18 cellular contexts compared by ENCODE assay signal in genomic region chr10:59839576-59839975, GRCh38.
DNase-seq lines count a peak whose midpoint lies in the region; ATAC-seq and TF ChIP-seq lines count a peak whose summit lies in the region.
"Had no signal": no experiment of that assay in that cellular context is flagged by ENCODE, and none has a peak within 500 bp of the region (broad histone marks: within the 10 kb centered on the region; RNA-seq: fewer than 3 reads in every experiment).

No MANE protein-coding gene starts in this region.

- H3K4me1 Mint-ChIP-seq in activated naive CD8-positive, alpha-beta T cell treated with anti-CD3 and anti-CD28 coated beads for 36 hours, result peaks cover 19% of the 10 kb centered on the region
- H3K4me1 Mint-ChIP-seq in activated naive CD8-positive, alpha-beta T cell treated with anti-CD3 and anti-CD28 coated beads, Interleukin-2, amount 50 U/mL, for 24 hours, result peaks cover 22% of the 10 kb centered on the region

- no peak for DNase-seq in activated naive CD8-positive, alpha-beta T cell treated with anti-CD3 and anti-CD28 coated beads for 36 hours
- DNase-seq in activated naive CD8-positive, alpha-beta T cell treated with anti-CD3 and anti-CD28 coated beads, Interleukin-2, amount 50 U/mL, for 24 hours, result no peak
- DNase-seq in RPMI7951 (ENCODE audit: low read depth), result peak; percentile 40
- peak; percentile 10 for DNase-seq in fibroblast of the aortic adventitia (ENCODE audit: low read depth)
- DNase-seq in COLO668 (lab: John Stamatoyannopoulos, UW; ENCODE audit: unreplicated experiment), result no peak
- DNase-seq: activated CD4-positive, alpha-beta T cell treated with anti-CD3 and anti-CD28 coated beads for 1 hour; activated CD8-positive, alpha-beta memory T cell treated with anti-CD3 and anti-CD28 coated beads, Interleukin-2, amount 50 U/mL, for 48 hours; colonic mucosa; DMS 273 treated with DMSO at 0.1 percent for 48 hours; NCI-H446; nucleus accumbens had no signal

- peak overlapping the region; percentile 30 for H3K27ac Mint-ChIP-seq in activated naive CD8-positive, alpha-beta T cell treated with anti-CD3 and anti-CD28 coated beads for 36 hours
- no peak overlapping the region for H3K27ac Mint-ChIP-seq in activated naive CD8-positive, alpha-beta T cell treated with anti-CD3 and anti-CD28 coated beads, Interleukin-2, amount 50 U/mL, for 24 hours

- no peaks in the 10 kb centered on the region for H3K27me3 Mint-ChIP-seq in activated naive CD8-positive, alpha-beta T cell treated with anti-CD3 and anti-CD28 coated beads for 36 hours
- no peaks in the 10 kb centered on the region for H3K27me3 Mint-ChIP-seq in activated naive CD8-positive, alpha-beta T cell treated with anti-CD3 and anti-CD28 coated beads, Interleukin-2, amount 50 U/mL, for 24 hours

- H3K9me3 Mint-ChIP-seq in activated naive CD8-positive, alpha-beta T cell treated with anti-CD3 and anti-CD28 coated beads for 36 hours, result no peaks in the 10 kb centered on the region
- H3K9me3 Mint-ChIP-seq in activated naive CD8-positive, alpha-beta T cell treated with anti-CD3 and anti-CD28 coated beads, Interleukin-2, amount 50 U/mL, for 24 hours, result no peaks in the 10 kb centered on the region
- H3K9me3 Mint-ChIP-seq: activated naive CD4-positive, alpha-beta T cell treated with anti-CD3 and anti-CD28 coated beads, Interleukin-2, amount 50 U/mL, for 72 hours had no signal

- no peak overlapping the region for H3K4me3 ChIP-seq in fibroblast of the aortic adventitia (ENCODE audit: low read depth, low read length)
- H3K4me3 ChIP-seq: colonic mucosa, lung, smooth muscle cell had no signal

- no peak overlapping the region for H3K4me3 Mint-ChIP-seq in activated naive CD8-positive, alpha-beta T cell treated with anti-CD3 and anti-CD28 coated beads for 36 hours
- H3K4me3 Mint-ChIP-seq in activated naive CD8-positive, alpha-beta T cell treated with anti-CD3 and anti-CD28 coated beads, Interleukin-2, amount 50 U/mL, for 24 hours, result no peak overlapping the region

- H3K36me3 Mint-ChIP-seq in activated naive CD8-positive, alpha-beta T cell treated with anti-CD3 and anti-CD28 coated beads for 36 hours, result peaks cover 51% of the 10 kb centered on the region
- H3K36me3 Mint-ChIP-seq in activated naive CD8-positive, alpha-beta T cell treated with anti-CD3 and anti-CD28 coated beads, Interleukin-2, amount 50 U/mL, for 24 hours (ENCODE audit: low read depth), result peaks cover 39% of the 10 kb centered on the region

- no peak for ATAC-seq in activated naive CD8-positive, alpha-beta T cell treated with anti-CD3 and anti-CD28 coated beads, Interleukin-2, amount 50 U/mL, for 24 hours
- ATAC-seq in HG02973 (IDR thresholded peaks at IDR 0.05; ENCODE audit: unreplicated experiment) (no peak), GM18870 (IDR thresholded peaks at IDR 0.05; ENCODE audit: unreplicated experiment) (no peak), GM19395 (IDR thresholded peaks at IDR 0.05; ENCODE audit: unreplicated experiment) (no peak)
- ATAC-seq: activated naive CD4-positive, alpha-beta T cell treated with anti-CD3 and anti-CD28 coated beads, Interleukin-2, amount 50 U/mL, for 72 hours; Panc1 had no signal

- no peak for TF ChIP-seq CTCF in fibroblast of the aortic adventitia (IDR thresholded peaks at IDR 0.05; ENCODE audit: insufficient read depth, low read length)

Comparison
In these comparisons a context has a peak if more than half of its experiments do, and no peak if none do; other contexts are left out.
1. DNase-seq: peak in RPMI7951 (single experiment) and fibroblast of the aortic adventitia (single experiment); none in activated naive CD8-positive, alpha-beta T cell treated with anti-CD3 and anti-CD28 coated beads for 36 hours (single experiment), activated naive CD8-positive, alpha-beta T cell treated with anti-CD3 and anti-CD28 coated beads, Interleukin-2, amount 50 U/mL, for 24 hours (single experiment) and COLO668 (single experiment).